In the genomic region with DNA sequence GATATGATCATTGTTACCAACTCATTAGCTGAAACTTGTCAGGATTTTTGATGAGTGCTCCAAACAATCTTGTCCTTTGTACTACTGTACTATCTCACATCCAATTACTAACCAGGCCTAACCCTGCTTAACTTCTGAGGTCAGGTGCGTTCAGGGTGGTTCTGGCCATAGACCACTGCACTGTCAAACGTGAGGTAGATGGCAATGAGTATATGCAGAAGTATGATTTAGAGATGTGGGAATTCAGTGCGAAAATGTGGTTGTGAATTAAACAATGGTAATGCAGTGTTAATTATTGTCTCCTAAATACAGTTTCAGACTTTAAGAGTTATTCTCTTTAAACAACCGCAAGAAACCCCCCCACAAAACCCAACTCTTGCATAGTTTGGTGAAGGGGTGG, we compare ENCODE assay signal across 26 cellular contexts.
"Had no signal": no experiment of that assay in that cellular context is flagged by ENCODE, and none has a peak within 500 bp of the region (broad histone marks: within the 10 kb centered on the region; RNA-seq: fewer than 3 reads in every experiment).

No MANE protein-coding gene starts in this region.

- H3K9me3 ChIP-seq: esophagus squamous epithelium, gastroesophageal sphincter, pancreas, psoas muscle, right atrium auricular region, spleen, thoracic aorta, vagina had no signal

- H3K36me3 ChIP-seq: esophagus squamous epithelium, gastroesophageal sphincter, pancreas, right atrium auricular region, spleen, thoracic aorta, vagina had no signal

- H3K27me3 Mint-ChIP-seq: activated CD4-positive, alpha-beta T cell treated with anti-CD3 and anti-CD28 coated beads for 36 hours; activated naive CD8-positive, alpha-beta T cell treated with anti-CD3 and anti-CD28 coated beads, Interleukin-2, amount 10 ng/mL, durations not matched to agents 7 days and 5 days had no signal

- H3K4me3 ChIP-seq: coronary artery, esophagus squamous epithelium, gastroesophageal sphincter, pancreas, psoas muscle, right atrium auricular region, spleen, thoracic aorta, vagina had no signal

- DNase-seq: activated B cell treated with CpG ODN at 0.5 μM for 24 hours; activated CD4-positive, alpha-beta T cell treated with anti-CD3 and anti-CD28 coated beads for 36 hours; activated CD8-positive, alpha-beta T cell treated with anti-CD3 and anti-CD28 coated beads, Interleukin-2, amount 10 ng/mL, durations not matched to agents 7 days and 5 days; activated gamma-delta T cell treated with Interleukin-2 at 50 U/mL for 16 hours; activated naive CD8-positive, alpha-beta T cell treated with anti-CD3 and anti-CD28 coated beads, Interleukin-2, amount 10 ng/mL, durations not matched to agents 7 days and 5 days; amniotic stem cell; cerebellar nuclear complex; esophagus squamous epithelium; head of caudate nucleus; hypothalamus; left ventricle myocardium superior; mammary epithelial cell; pancreas; psoas muscle; spleen; stimulated activated CD4-positive, alpha-beta T cell treated with anti-CD3 and anti-CD28 coated beads, Interleukin-4, amount 100 ng/mL, for 1 hour; stimulated activated naive CD4-positive, alpha-beta T cell; T-helper 9 cell had no signal

- H3K4me1 ChIP-seq: esophagus squamous epithelium, gastroesophageal sphincter, psoas muscle, right atrium auricular region, vagina had no signal

- H3K27ac ChIP-seq: coronary artery, esophagus squamous epithelium, gastroesophageal sphincter, psoas muscle, right atrium auricular region, thoracic aorta, vagina had no signal

- H3K9me3 Mint-ChIP-seq: activated B cell treated with CpG ODN at 0.5 μM for 24 hours, mesothelial cell of epicardium, nephron had no signal

- ATAC-seq: activated CD4-positive, alpha-beta T cell treated with anti-CD3 and anti-CD28 coated beads for 36 hours; activated CD8-positive, alpha-beta T cell treated with anti-CD3 and anti-CD28 coated beads, Interleukin-2, amount 10 ng/mL, durations not matched to agents 7 days and 5 days; gastroesophageal sphincter; left ventricle myocardium superior; pancreas; psoas muscle had no signal

- H3K27ac Mint-ChIP-seq: activated B cell treated with CpG ODN at 0.5 μM for 24 hours; activated CD4-positive, alpha-beta T cell treated with anti-CD3 and anti-CD28 coated beads for 36 hours; activated CD8-positive, alpha-beta T cell treated with anti-CD3 and anti-CD28 coated beads, Interleukin-2, amount 10 ng/mL, durations not matched to agents 7 days and 5 days; activated naive CD8-positive, alpha-beta T cell treated with anti-CD3 and anti-CD28 coated beads, Interleukin-2, amount 10 ng/mL, durations not matched to agents 7 days and 5 days; mesothelial cell of epicardium; type B pancreatic cell had no signal

- H3K4me3 Mint-ChIP-seq: activated B cell treated with CpG ODN at 0.5 μM for 24 hours; activated CD4-positive, alpha-beta T cell treated with anti-CD3 and anti-CD28 coated beads for 36 hours; activated CD8-positive, alpha-beta T cell treated with anti-CD3 and anti-CD28 coated beads, Interleukin-2, amount 10 ng/mL, durations not matched to agents 7 days and 5 days; activated naive CD8-positive, alpha-beta T cell treated with anti-CD3 and anti-CD28 coated beads, Interleukin-2, amount 10 ng/mL, durations not matched to agents 7 days and 5 days; mesothelial cell of epicardium; nephron; type B pancreatic cell had no signal

- H3K4me1 Mint-ChIP-seq: activated B cell treated with CpG ODN at 0.5 μM for 24 hours had no signal

- H3K36me3 Mint-ChIP-seq: mesothelial cell of epicardium, type B pancreatic cell had no signal

- H3K27me3 ChIP-seq: esophagus squamous epithelium, gastroesophageal sphincter, pancreas, right atrium auricular region, spleen, vagina had no signal
